8 cellular contexts compared by ENCODE assay signal in the genomic region with DNA sequence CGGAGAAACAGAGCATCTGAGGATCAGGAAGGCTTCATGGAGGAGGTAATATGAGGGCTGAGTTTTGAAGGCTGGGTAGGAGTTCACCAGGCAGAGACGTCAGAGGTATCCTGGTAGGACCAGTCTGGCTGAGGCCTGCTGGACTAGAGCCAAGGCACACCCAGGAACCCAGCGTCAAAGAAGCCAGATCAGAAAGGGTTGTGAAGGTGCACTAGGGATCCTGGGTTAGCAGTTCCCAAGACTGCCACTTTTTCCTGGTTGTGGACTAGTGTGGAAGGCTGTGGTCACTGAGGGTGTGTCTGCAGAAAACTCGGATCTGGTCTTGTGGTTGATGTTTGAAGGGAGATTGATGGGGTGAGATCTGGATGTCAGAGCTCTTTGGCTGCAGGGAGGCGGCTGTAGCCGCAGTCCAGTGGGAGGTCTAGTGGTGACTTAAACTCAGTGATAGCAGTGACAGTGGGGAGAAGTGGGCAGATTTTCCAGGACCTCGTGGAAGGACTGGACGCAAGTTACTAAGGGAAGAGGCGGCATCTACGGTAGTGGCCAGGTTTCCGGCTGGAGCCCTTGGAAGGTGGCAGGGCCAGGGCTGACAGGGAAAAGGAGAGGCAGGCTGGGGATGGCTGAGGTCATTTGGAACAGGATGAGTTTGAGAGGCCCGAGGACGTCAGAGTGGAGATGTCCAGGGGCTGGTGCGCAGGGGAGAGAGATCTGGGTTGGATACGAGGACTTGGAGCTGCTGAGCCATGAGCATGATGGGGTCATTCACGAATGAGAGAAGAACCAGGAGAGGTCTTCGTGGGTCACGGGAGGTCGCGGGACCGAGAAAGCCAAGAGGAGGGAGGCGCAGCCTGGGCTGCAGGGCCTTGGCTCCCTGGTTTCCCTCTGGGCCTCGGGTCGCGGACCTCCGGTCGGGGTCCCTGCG. TPM values are rescaled to one million over a fixed set of nuclear protein-coding genes. Genes with fewer than 3 reads are reported as not detected.
DNase-seq lines count a peak whose midpoint lies in the region; ATAC-seq and TF ChIP-seq lines count a peak whose summit lies in the region.

No MANE protein-coding gene starts in this region.

- H3K27ac ChIP-seq in PC-9, result peak overlapping the region; percentile 76
- peak overlapping the region; percentile 95 for H3K27ac ChIP-seq in mucosa of rectum (ENCODE audit: low read depth in 2 of 2, low read length in 2 of 2)

- peak overlapping the region; percentile 85 to 87 for H3K9ac ChIP-seq in mucosa of rectum (ENCODE audit: low read depth in 1 of 2, low read length in 2 of 2)

- no peaks in the 10 kb centered on the region for H3K27me3 ChIP-seq in PC-9 (ENCODE audit: insufficient read depth, low read depth)
- H3K27me3 ChIP-seq in mucosa of rectum (ENCODE audit: control insufficient read depth in 2 of 2, insufficient read depth in 2 of 2, low read length in 2 of 2), result no peaks in the 10 kb centered on the region

- H3K36me3 Mint-ChIP-seq in activated CD4-positive, alpha-beta T cell treated with anti-CD3 and anti-CD28 coated beads, Interleukin-2, amount 10 ng/mL, durations not matched to agents 7 days and 5 days (ENCODE audit: low read depth), result peaks cover 59% of the 10 kb centered on the region

- peaks cover 42% of the 10 kb centered on the region for H3K4me1 Mint-ChIP-seq in activated CD4-positive, alpha-beta T cell treated with anti-CD3 and anti-CD28 coated beads, Interleukin-2, amount 10 ng/mL, durations not matched to agents 7 days and 5 days

- H3F3A ChIP-seq in PC-9 (ENCODE audit: insufficient read depth, low read depth), result peaks cover 51% of the 10 kb centered on the region

- no peaks in the 10 kb centered on the region for H3K27me3 Mint-ChIP-seq in activated CD4-positive, alpha-beta T cell treated with anti-CD3 and anti-CD28 coated beads, Interleukin-2, amount 10 ng/mL, durations not matched to agents 7 days and 5 days

- CTCF ChIA-PET in activated CD4-positive, alpha-beta T cell treated with anti-CD3 and anti-CD28 coated beads, Interleukin-2, amount 10 ng/mL, durations not matched to agents 7 days and 5 days (lab: Charles Lee), result interaction anchor here (0.9 to 2.4 kb wide), 7 partner anchors 9 to 128 kb away, joined by 3 to 10 read pairs (median 6); a partner anchor contains a TSS
- CTCF ChIA-PET in PC-9 (lab: Charles Lee), result interaction anchor here (0.6 kb wide), 1 partner anchor 239 kb away, joined by 3 read pairs; a partner anchor contains a TSS

- H3K9me3 ChIP-seq in PC-9 (ENCODE audit: insufficient read depth, low read depth) (no peaks in the 10 kb centered on the region), mucosa of rectum (ENCODE audit: control insufficient read depth in 2 of 2, low read length in 2 of 2) (no peaks in the 10 kb centered on the region)

- H3K79me2 ChIP-seq in PC-9 (ENCODE audit: low read depth), result no peaks in the 10 kb centered on the region

- H3K4me2 ChIP-seq in PC-9, result peak overlapping the region; percentile 76

- peak; percentile 9 for DNase-seq in activated CD4-positive, alpha-beta T cell treated with anti-CD3 and anti-CD28 coated beads, Interleukin-2, amount 10 ng/mL, durations not matched to agents 7 days and 5 days
- no peak for DNase-seq in activated CD4-positive, alpha-beta T cell treated with anti-CD3 and anti-CD28 coated beads for 1 hour
- DNase-seq in PC-9, result peak; percentile 79 to 82
- peak; percentile 10 for DNase-seq in effector CD8-positive, alpha-beta T cell (lab: John Stamatoyannopoulos, UW)

- BruUV-seq in PC-9 (replicated peaks; lab: Mats Ljungman, UMichigan), result TSS peak; percentile 27

- no peaks in the 10 kb centered on the region for H3K9me2 ChIP-seq in PC-9 (ENCODE audit: insufficient read depth)

- TF ChIP-seq CTCF in PC-9 (conservative IDR thresholded peaks at IDR 0.05), result no peak

- H3K4me3 Mint-ChIP-seq in activated CD4-positive, alpha-beta T cell treated with anti-CD3 and anti-CD28 coated beads, Interleukin-2, amount 10 ng/mL, durations not matched to agents 7 days and 5 days, result peak overlapping the region; percentile 74

- 0 out of 2 replicates have a peak, but pooled peaks cover 3% of the 10 kb centered on the region for H3K36me3 ChIP-seq in PC-9 (ENCODE audit: low read depth)
- peaks cover 32 to 36% of the 10 kb centered on the region in 2 donors for H3K36me3 ChIP-seq in mucosa of rectum (ENCODE audit: control insufficient read depth in 2 of 2, insufficient read depth in 2 of 2, low read length in 2 of 2)

- H4K20me1 ChIP-seq in PC-9 (ENCODE audit: insufficient read depth), result no peaks in the 10 kb centered on the region

- ATAC-seq in GM21515 (IDR thresholded peaks at IDR 0.05; ENCODE audit: unreplicated experiment) (no peak), GM21528 (IDR thresholded peaks at IDR 0.05; ENCODE audit: low FRiP score, unreplicated experiment) (no peak), HG02763 (IDR thresholded peaks at IDR 0.05; ENCODE audit: unreplicated experiment) (no peak)

- peak overlapping the region; percentile 87 for H3K27ac Mint-ChIP-seq in activated CD4-positive, alpha-beta T cell treated with anti-CD3 and anti-CD28 coated beads, Interleukin-2, amount 10 ng/mL, durations not matched to agents 7 days and 5 days

- no peaks in the 10 kb centered on the region for H3K9me3 Mint-ChIP-seq in activated CD4-positive, alpha-beta T cell treated with anti-CD3 and anti-CD28 coated beads, Interleukin-2, amount 10 ng/mL, durations not matched to agents 7 days and 5 days

- intact Hi-C loops in PC-9 (cut with micrococcal nuclease; ENCODE audit: unreplicated experiment), result loop anchor here (2.0 to 5.0 kb wide), 3 partner anchors 13 to 360 kb away; a partner anchor contains a TSS

- H3K4me3 ChIP-seq in PC-9, result peak overlapping the region; percentile 64; the same call in 1 of the 2 replicates
- H3K4me3 ChIP-seq in mucosa of rectum (ENCODE audit: low read length in 2 of 2), result peak overlapping the region; percentile 82 to 87

- H2AFZ ChIP-seq in PC-9, result peak overlapping the region; percentile 68; the same call in 1 of the 2 replicates

- POLR2A ChIA-PET in activated CD4-positive, alpha-beta T cell treated with anti-CD3 and anti-CD28 coated beads, Interleukin-2, amount 10 ng/mL, durations not matched to agents 7 days and 5 days (lab: Charles Lee), result interaction anchor here (0.6 to 2.4 kb wide), 4 partner anchors 9 to 1334 kb away, joined by 3 to 6 read pairs (median 4); a partner anchor contains a TSS
- POLR2A ChIA-PET in PC-9 (lab: Charles Lee; ENCODE audit: unreplicated experiment), result interaction anchor here (0.6 to 0.8 kb wide), 5 partner anchors 9 to 149 kb away, joined by 3 to 6 read pairs (median 4); a partner anchor contains a TSS

- H3K4me1 ChIP-seq in PC-9 (replicated peaks; ENCODE audit: insufficient read depth), result peaks cover 35% of the 10 kb centered on the region
- H3K4me1 ChIP-seq in mucosa of rectum (ENCODE audit: control insufficient read depth in 2 of 2, insufficient read depth in 2 of 2, low read length in 2 of 2), result peaks cover 32 to 38% of the 10 kb centered on the region in 2 donors

RNA-seq across cellular contexts. Expression of a gene that starts 10.9 kb away (rescaled TPM):
- total RNA-seq in activated CD4-positive, alpha-beta T cell treated with anti-CD3 and anti-CD28 coated beads, Interleukin-2, amount 10 ng/mL, durations not matched to agents 7 days and 5 days, result 10 to 100 TPM; 76.7 to 79.8 TPM
- 59.5 and 86.8 TPM in 2 replicates for total RNA-seq in PC-9 (2021)

RNA-seq across cellular contexts. Expression of a gene that starts 13.9 kb away (rescaled TPM):
- 100 to 1,000 TPM; 229 to 235 TPM for total RNA-seq in activated CD4-positive, alpha-beta T cell treated with anti-CD3 and anti-CD28 coated beads, Interleukin-2, amount 10 ng/mL, durations not matched to agents 7 days and 5 days
- 65.6 and 81.3 TPM in 2 replicates for total RNA-seq in PC-9 (2021)

RNA-seq across cellular contexts. Expression of a gene that starts 36.3 kb away (rescaled TPM):
- 10 to 100 TPM; 47.7 to 50.2 TPM for total RNA-seq in activated CD4-positive, alpha-beta T cell treated with anti-CD3 and anti-CD28 coated beads, Interleukin-2, amount 10 ng/mL, durations not matched to agents 7 days and 5 days
- 76.9 and 85.9 TPM in 2 replicates for total RNA-seq in PC-9 (2021)

RNA-seq across cellular contexts. Expression of a gene that starts 37.8 kb away (rescaled TPM):
- total RNA-seq in activated CD4-positive, alpha-beta T cell treated with anti-CD3 and anti-CD28 coated beads, Interleukin-2, amount 10 ng/mL, durations not matched to agents 7 days and 5 days, result 10 to 100 TPM; 61.0 to 67.1 TPM
- total RNA-seq in PC-9 (2021), result 87.2 and 90.3 TPM in 2 replicates

RNA-seq across cellular contexts. Expression of a gene that starts 56.2 kb away (rescaled TPM):
- 1 to 10 TPM in 1 of 2 experiments, under 1 TPM in 1; 1.00 to 3.3 TPM for total RNA-seq in activated CD4-positive, alpha-beta T cell treated with anti-CD3 and anti-CD28 coated beads, Interleukin-2, amount 10 ng/mL, durations not matched to agents 7 days and 5 days
- total RNA-seq in PC-9 (2021), result 2.1 TPM in 1 of 2 replicates, not detected in the other
